In the genomic region with DNA sequence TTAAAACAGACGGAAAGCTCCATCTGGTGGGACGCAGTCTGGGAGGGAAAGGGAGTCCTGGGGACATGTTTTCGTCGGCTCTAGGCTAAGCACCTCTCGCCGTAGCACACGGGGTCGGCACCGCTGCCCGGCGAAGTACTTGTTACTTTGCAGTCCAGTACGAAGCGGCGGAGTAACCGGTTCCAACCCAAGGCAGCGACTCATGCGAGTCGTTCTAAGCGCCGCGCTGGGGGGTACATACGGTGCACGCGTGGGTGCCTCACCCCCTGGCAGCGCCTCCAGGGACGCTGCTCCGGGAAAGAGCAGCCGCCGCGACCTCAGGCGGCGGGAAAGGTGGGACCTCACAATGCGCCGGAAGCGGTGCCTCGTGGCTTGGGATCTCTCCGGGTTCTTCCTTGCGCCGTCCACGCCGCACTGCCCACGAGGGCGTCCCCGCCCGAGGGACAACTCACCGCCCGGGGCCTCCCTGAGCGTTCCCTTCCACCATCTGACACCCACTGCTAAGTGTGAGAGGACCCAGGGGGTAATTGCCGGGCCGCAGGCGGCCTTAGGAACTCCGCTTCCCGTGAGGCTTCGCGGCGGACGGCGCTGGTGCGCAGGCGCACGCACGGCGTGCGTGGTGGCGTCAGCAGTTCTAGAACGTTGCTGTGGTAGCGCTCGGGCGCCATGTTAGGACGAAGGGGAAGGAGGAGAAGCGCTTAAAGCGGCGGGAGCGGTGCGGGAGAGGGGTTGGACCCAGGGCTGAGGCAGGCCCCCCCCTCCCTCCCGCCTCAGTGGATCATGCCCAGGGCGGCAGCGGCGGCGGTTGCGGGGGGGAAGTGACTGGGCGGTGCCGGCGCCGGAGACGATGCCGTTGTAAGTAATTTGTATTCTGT, we compare ENCODE assay signal across 8 cellular contexts. TPM values are rescaled to one million over a fixed set of nuclear protein-coding genes. Genes with fewer than 3 reads are reported as not detected.
DNase-seq lines count a peak whose midpoint lies in the region; ATAC-seq lines count a peak whose summit lies in the region.

Gene PAPOLA (plus strand): TSS at position 637 of the 875 bp plus-strand sequence. CDS start 211 bp downstream, at position 848.

- no peaks in the 10 kb centered on the region for H3K36me3 ChIP-seq in CD8-positive, alpha-beta memory T cell (ENCODE audit: insufficient read depth, low read length)

- peak within 1 kb of the TSS; percentile 93 for H3K27ac ChIP-seq in CD8-positive, alpha-beta memory T cell (ENCODE audit: low read depth, low read length)

- H3K36me3 Mint-ChIP-seq in CD8-positive, alpha-beta memory T cell, result peaks cover 0 to 27% (median 0%) of the 10 kb centered on the region in 3 donors

- H3K9me3 Mint-ChIP-seq in CD8-positive, alpha-beta memory T cell, result no peaks in the 10 kb centered on the region

- ATAC-seq in GM19467 (IDR thresholded peaks at IDR 0.05; ENCODE audit: unreplicated experiment), result peak; percentile 90

- no peaks in the 10 kb centered on the region for H3K9me3 ChIP-seq in CD8-positive, alpha-beta memory T cell (ENCODE audit: low read length)

- CTCF ChIA-PET in CD8-positive, alpha-beta memory T cell (lab: Charles Lee), result no interaction called here

- H3K27ac Mint-ChIP-seq in CD8-positive, alpha-beta memory T cell, result peak within 1 kb of the TSS; percentile 74 to 100 (median 98)

- peaks cover 52 to 60% (median 53%) of the 10 kb centered on the region in 3 donors for H3K4me1 Mint-ChIP-seq in CD8-positive, alpha-beta memory T cell

- H3K4me3 ChIP-seq in CD8-positive, alpha-beta memory T cell (ENCODE audit: low read length), result peak within 1 kb of the TSS; percentile 96

- H3K4me1 ChIP-seq in CD8-positive, alpha-beta memory T cell (ENCODE audit: insufficient read depth, low read length), result peaks cover 42% of the 10 kb centered on the region

- H3K4me3 Mint-ChIP-seq in CD8-positive, alpha-beta memory T cell, result peak within 1 kb of the TSS; percentile 88 to 99 (median 97)

- peaks cover 0 to 3% of the 10 kb centered on the region in 2 donors for H3K27me3 Mint-ChIP-seq in CD8-positive, alpha-beta memory T cell

- no peaks in the 10 kb centered on the region for H3K27me3 ChIP-seq in CD8-positive, alpha-beta memory T cell (ENCODE audit: insufficient read depth, low read length, poor library complexity, severe bottlenecking)

- POLR2A ChIA-PET in CD8-positive, alpha-beta memory T cell (lab: Charles Lee), result no interaction called here

- peak; percentile 91 to 97 (median 95) for DNase-seq in CD8-positive, alpha-beta memory T cell
- DNase-seq in HS-27A (ENCODE audit: low read depth) (peak; percentile 91), NK-92 (lab: John Stamatoyannopoulos, UW; ENCODE audit: unreplicated experiment) (peak; percentile 81), medulla oblongata (ENCODE audit: extremely low spot score) (peak; percentile 96)
- DNase-seq in activated CD8-positive, alpha-beta memory T cell treated with anti-CD3 and anti-CD28 coated beads for 24 hours, result peak; percentile 98
- peak; percentile 91 for DNase-seq in effector CD8-positive, alpha-beta T cell (lab: John Stamatoyannopoulos, UW)
- DNase-seq in stimulated activated CD8-positive, alpha-beta memory T cell treated with anti-CD3 and anti-CD28 coated beads, Interleukin-12 subunit alpha, Interleukin-12 subunit beta, amount 100 ng/mL, for 1 hour (ENCODE audit: low read depth), result peak; percentile 91

RNA-seq across cellular contexts. Expression of gene PAPOLA, which starts in this region (rescaled TPM):
- 100 to 1,000 TPM; 184 to 186 TPM for total RNA-seq in CD8-positive, alpha-beta memory T cell
- 67.7 TPM for polyA plus RNA-seq in CD8-positive, alpha-beta memory T cell

Comparison
In these comparisons a context has a peak if more than half of its experiments do, and no peak if none do; other contexts are left out.
1. Peak in every context shown above with its lines: DNase-seq, ATAC-seq, H3K4me3 ChIP-seq and H3K27ac ChIP-seq.